8 cellular contexts compared by ENCODE assay signal in the genomic region with DNA sequence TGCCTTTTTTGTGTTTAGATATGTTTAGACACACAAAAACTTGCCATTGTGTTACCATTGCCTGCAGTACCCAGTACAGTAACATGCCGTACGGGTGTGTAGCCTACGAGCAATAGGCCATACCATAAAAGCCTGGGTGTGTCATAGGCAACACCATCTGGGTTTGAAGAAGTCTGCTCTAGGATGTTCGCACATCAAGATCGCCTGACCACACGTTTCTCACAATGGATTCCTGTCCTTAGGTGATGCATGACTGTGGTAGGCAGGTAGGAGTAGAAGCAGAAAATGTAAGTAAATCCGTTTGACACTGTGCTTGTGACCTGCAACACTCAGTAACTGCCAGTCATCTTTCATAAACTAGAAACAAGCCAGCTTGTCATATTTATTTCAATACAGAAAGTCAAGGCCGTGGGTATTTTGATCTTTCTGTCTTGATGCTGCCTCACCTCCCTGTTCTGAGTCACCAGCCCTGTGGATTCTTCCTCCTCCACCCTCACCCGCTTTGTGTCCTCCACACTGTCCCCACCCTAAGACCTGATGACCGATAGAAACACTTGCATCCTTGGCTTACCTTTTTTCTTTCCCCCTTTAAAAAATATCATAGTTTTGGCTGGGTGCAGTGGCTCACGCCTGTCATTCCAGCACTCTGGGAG. TPM values are rescaled to one million over a fixed set of nuclear protein-coding genes. Genes with fewer than 3 reads are reported as not detected.
DNase-seq lines count a peak whose midpoint lies in the region; ATAC-seq and TF ChIP-seq lines count a peak whose summit lies in the region.
"Not testable (repeated sequence)": the region's sequence is repeated elsewhere in the genome, so short reads cannot be mapped to it uniquely, and the experiment has no call there.

No MANE protein-coding gene starts in this region.

- H3K9me3 ChIP-seq in SU-DHL-6 (ENCODE audit: insufficient read depth, low read length); neuronal stem cell (replicated peaks in 1 of 2; ENCODE audit: control insufficient read depth in 2 of 2, insufficient read depth in 1 of 2, low read depth in 1 of 2, low read length in 2 of 2): not testable (repeated sequence)

- not testable (repeated sequence) for H2BK5ac ChIP-seq in neuronal stem cell (ENCODE audit: low read length)

- not testable (repeated sequence) for H3K4me1 ChIP-seq in neuronal stem cell (ENCODE audit: control insufficient read depth in 2 of 2, insufficient read depth in 1 of 2, low read depth in 1 of 2, low read length in 2 of 2)

- H4K20me1 ChIP-seq in SU-DHL-6 (ENCODE audit: low read depth, low read length): not testable (repeated sequence)

- H3K9ac ChIP-seq in SU-DHL-6 (ENCODE audit: low read length): peak overlapping the region; percentile 5; the same call in 1 of the 2 replicates
- not testable (repeated sequence) for H3K9ac ChIP-seq in neuronal stem cell (ENCODE audit: low read depth, low read length, poor library complexity)

- peak overlapping the region; percentile 50 for H3K27ac ChIP-seq in SU-DHL-6 (ENCODE audit: low read depth, low read length)
- not testable (repeated sequence) for H3K27ac ChIP-seq in neuronal stem cell (replicated peaks; ENCODE audit: low read length)

- H4K8ac ChIP-seq in neuronal stem cell (ENCODE audit: low read depth, low read length): peak overlapping the region; percentile 92

- not testable (repeated sequence) for H3K79me1 ChIP-seq in neuronal stem cell (ENCODE audit: low read depth, low read length)

- peak overlapping the region; percentile 11 for H3K4me2 ChIP-seq in SU-DHL-6 (ENCODE audit: low read depth, low read length, poor library complexity, severe bottlenecking)
- H3K4me2 ChIP-seq in neuronal stem cell (ENCODE audit: insufficient read depth, low read length, poor library complexity, severe bottlenecking): not testable (repeated sequence)

- H3K9me3 Mint-ChIP-seq in central memory CD8-positive, alpha-beta T cell; stimulated activated memory B cell treated with anti-CD40 and anti-IgM and Interleukin-4, amounts not matched to agents 10 μg/mL and 1 μg/mL and 100 μg/mL, for 72 hours: not testable (repeated sequence)

- not testable (repeated sequence) for H3K79me2 ChIP-seq in SU-DHL-6 (ENCODE audit: insufficient read depth, low read length)

- H2AK5ac ChIP-seq in neuronal stem cell (ENCODE audit: low read depth, low read length): not testable (repeated sequence)

- not testable (repeated sequence) for H2BK15ac ChIP-seq in neuronal stem cell (ENCODE audit: low read length)

- peak overlapping the region; percentile 10 for H2AFZ ChIP-seq in SU-DHL-6 (ENCODE audit: low read depth, low read length, severe bottlenecking)
- H2AFZ ChIP-seq in neuronal stem cell (ENCODE audit: low read length): not testable (repeated sequence)

- peak; percentile 25 for ATAC-seq in GM21447 (IDR thresholded peaks at IDR 0.05; ENCODE audit: unreplicated experiment)
- peak; percentile 47 for ATAC-seq in HG03159 (IDR thresholded peaks at IDR 0.05; ENCODE audit: unreplicated experiment)
- peak; percentile 85 for ATAC-seq in central memory CD8-positive, alpha-beta T cell (replicated peaks; ENCODE audit: extremely low read depth, poor library complexity, severe bottlenecking)
- ATAC-seq in stimulated activated memory B cell treated with anti-CD40 and anti-IgM and Interleukin-4, amounts not matched to agents 10 μg/mL and 1 μg/mL and 100 μg/mL, for 72 hours: peak; percentile 35

- H3K27ac Mint-ChIP-seq in central memory CD8-positive, alpha-beta T cell (ENCODE audit: low read depth): peak overlapping the region; percentile 89
- peak overlapping the region; percentile 4 for H3K27ac Mint-ChIP-seq in stimulated activated memory B cell treated with anti-CD40 and anti-IgM and Interleukin-4, amounts not matched to agents 10 μg/mL and 1 μg/mL and 100 μg/mL, for 72 hours

- not testable (repeated sequence) for H3K4ac ChIP-seq in neuronal stem cell (ENCODE audit: low read length)

- not testable (repeated sequence) for H3K9me2 ChIP-seq in SU-DHL-6 (replicated peaks; ENCODE audit: insufficient read depth, low read length)

- in situ Hi-C loops in GM13976 (cut with MboI; ENCODE audit: low sequenced_read_pairs, unreplicated experiment): not testable (repeated sequence)

- H3K27me3 ChIP-seq in SU-DHL-6 (ENCODE audit: low read length); neuronal stem cell (ENCODE audit: control insufficient read depth in 3 of 3, insufficient read depth in 3 of 3, low read depth in 1 of 3, low read length in 3 of 3): not testable (repeated sequence)

- not testable (repeated sequence) for TF ChIP-seq CTCF in GM13976 (IDR thresholded peaks at IDR 0.05; ENCODE audit: borderline replicate concordance, control extremely low read depth, extremely low read depth, insufficient read depth, missing control alignments); SU-DHL-6 (IDR thresholded peaks at IDR 0.05; ENCODE audit: insufficient read depth, low read length, poor library complexity, severe bottlenecking)

- peak overlapping the region; percentile 18 for H3K4me3 Mint-ChIP-seq in central memory CD8-positive, alpha-beta T cell
- not testable (repeated sequence) for H3K4me3 Mint-ChIP-seq in stimulated activated memory B cell treated with anti-CD40 and anti-IgM and Interleukin-4, amounts not matched to agents 10 μg/mL and 1 μg/mL and 100 μg/mL, for 72 hours

- H3F3A ChIP-seq in SU-DHL-6 (ENCODE audit: insufficient read depth): peaks cover 41% of the 10 kb centered on the region

- no CpG with 5 or more reads among the region's 11 CpGs for WGBS in neuronal stem cell (ENCODE audit: extremely low coverage in 2 of 2, insufficient read length in 2 of 2, insufficient replicate concordance in 1 of 2), 2 donors

- not testable (repeated sequence) for H3K18ac ChIP-seq in neuronal stem cell (ENCODE audit: low read length)

- not testable (repeated sequence) for H4K91ac ChIP-seq in neuronal stem cell (ENCODE audit: low read depth, low read length, poor library complexity)

- not testable (repeated sequence) for H3K4me3 ChIP-seq in SU-DHL-6 (ENCODE audit: insufficient read depth, low read length, poor library complexity, severe bottlenecking); neuronal stem cell (ENCODE audit: low read length in 2 of 2)

- H3K14ac ChIP-seq in neuronal stem cell (ENCODE audit: low read length): not testable (repeated sequence)

- H2BK120ac ChIP-seq in neuronal stem cell (ENCODE audit: low read depth, low read length): not testable (repeated sequence)

- H3K23ac ChIP-seq in neuronal stem cell (ENCODE audit: low read depth, low read length, poor library complexity): not testable (repeated sequence)

- H3K36me3 ChIP-seq in SU-DHL-6 (ENCODE audit: low read length); neuronal stem cell (replicated peaks in 1 of 2; ENCODE audit: control insufficient read depth in 2 of 2, insufficient read depth in 2 of 2, low read length in 2 of 2): not testable (repeated sequence)

- H2BK12ac ChIP-seq in neuronal stem cell (ENCODE audit: low read length): not testable (repeated sequence)

- DNase-seq in GM13976 (ENCODE audit: low spot score) (peak; percentile 40), activated T-cell treated with anti-CD3 and anti-CD28 coated beads for 48 hours (ENCODE audit: low read depth) (peak; percentile 52)
- peak in 1 of 2 donors; percentile 33 for DNase-seq in central memory CD8-positive, alpha-beta T cell (ENCODE audit: low spot score in 2 of 2)
- DNase-seq in neuronal stem cell (ENCODE audit: low spot score): not testable (repeated sequence)

- H3K4me1 Mint-ChIP-seq in central memory CD8-positive, alpha-beta T cell: peaks cover 17% of the 10 kb centered on the region
- peaks cover 50% of the 10 kb centered on the region for H3K4me1 Mint-ChIP-seq in stimulated activated memory B cell treated with anti-CD40 and anti-IgM and Interleukin-4, amounts not matched to agents 10 μg/mL and 1 μg/mL and 100 μg/mL, for 72 hours

- not testable (repeated sequence) for H3K27me3 Mint-ChIP-seq in central memory CD8-positive, alpha-beta T cell; stimulated activated memory B cell treated with anti-CD40 and anti-IgM and Interleukin-4, amounts not matched to agents 10 μg/mL and 1 μg/mL and 100 μg/mL, for 72 hours

- not testable (repeated sequence) for H3K36me3 Mint-ChIP-seq in central memory CD8-positive, alpha-beta T cell (ENCODE audit: insufficient read depth); stimulated activated memory B cell treated with anti-CD40 and anti-IgM and Interleukin-4, amounts not matched to agents 10 μg/mL and 1 μg/mL and 100 μg/mL, for 72 hours

RNA-seq across cellular contexts. Expression of a gene that starts 7.3 kb away (rescaled TPM):
- polyA plus RNA-seq in neuronal stem cell (2013, experiment 1 of 2): 2.9 TPM
- 2.7 TPM for polyA plus RNA-seq in neuronal stem cell (2013, experiment 2 of 2)

Comparison
In these comparisons a context has a peak if more than half of its experiments do, and no peak if none do; other contexts are left out.
1. ATAC-seq: peak in every context shown above with its lines; median percentile 85 in central memory CD8-positive, alpha-beta T cell; 47 in HG03159; 35 in stimulated activated memory B cell treated with anti-CD40 and anti-IgM and Interleukin-4, amounts not matched to agents 10 μg/mL and 1 μg/mL and 100 μg/mL, for 72 hours; 25 in GM21447.